ENCODE assay signal across 10 cellular contexts in the genomic region with DNA sequence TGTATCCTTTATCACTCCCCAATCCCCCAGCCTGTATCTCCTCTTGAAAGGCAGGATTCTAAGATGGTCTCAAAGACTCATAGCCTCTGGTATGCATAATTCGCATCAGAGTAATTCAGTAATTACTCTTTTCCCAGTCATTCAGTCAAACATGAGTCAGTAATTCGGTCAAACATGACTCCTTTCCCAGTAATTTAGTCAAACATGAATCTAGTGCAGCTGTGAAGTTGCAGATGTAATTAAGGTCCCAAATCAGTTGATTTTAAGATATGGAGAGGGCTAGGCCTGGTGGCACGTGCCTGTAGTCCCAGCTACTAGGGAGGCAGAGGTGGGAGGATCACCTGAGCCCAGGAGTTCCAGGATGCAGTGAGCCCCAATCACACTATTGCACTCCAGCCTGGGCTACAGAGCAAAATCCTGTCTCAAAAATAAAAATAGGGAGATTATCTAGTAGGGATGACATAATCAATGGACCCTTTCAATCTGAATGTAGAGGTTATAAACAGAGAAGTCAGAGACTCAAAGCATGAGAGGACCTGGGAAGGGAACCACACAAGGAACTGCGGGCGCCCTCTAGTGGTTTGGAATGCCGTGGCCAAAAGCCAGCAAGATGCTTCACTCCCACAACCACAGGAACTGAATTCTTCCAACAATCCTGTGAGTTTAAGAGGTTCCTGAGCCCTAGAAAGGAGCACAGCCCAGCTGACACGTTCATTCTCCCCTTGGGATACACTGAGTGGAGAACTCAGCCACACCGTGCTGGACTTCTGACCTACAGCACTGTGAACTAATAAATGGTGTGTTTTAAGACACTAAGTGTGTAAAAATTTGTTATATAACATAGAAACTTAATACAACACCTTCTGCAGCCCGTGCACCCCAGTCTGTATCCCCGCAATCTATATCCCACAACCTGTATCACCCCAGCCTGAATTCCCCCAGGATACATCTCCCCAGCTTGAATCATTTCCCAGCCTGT. TPM values are rescaled to one million over a fixed set of nuclear protein-coding genes. Genes with fewer than 3 reads are reported as not detected.
A peak's percentile ranks its signal among the peaks of the same experiment; 100 is the strongest.
DNase-seq lines count a peak whose midpoint lies in the region; ATAC-seq, FAIRE-seq and TF ChIP-seq lines count a peak whose summit lies in the region.
"Had no signal": no experiment of that assay in that cellular context is flagged by ENCODE, and none has a peak within 500 bp of the region (broad histone marks: within the 10 kb centered on the region; RNA-seq: fewer than 3 reads in every experiment).

No MANE protein-coding gene starts in this region.

- no peak overlapping the region for H3K23ac ChIP-seq in neuronal stem cell (ENCODE audit: low read depth, low read length, poor library complexity)

- no peaks in the 10 kb centered on the region for H3K36me3 Mint-ChIP-seq in activated T-cell treated with anti-CD3 and anti-CD28 coated beads, Interleukin-2, amount 50 U/mL, for 72 hours (ENCODE audit: insufficient read depth in 2 of 2)

- peak overlapping the region; percentile 77 for H2AFZ ChIP-seq in Loucy (ENCODE audit: low read length)
- peak overlapping the region; percentile 72 for H2AFZ ChIP-seq in neuronal stem cell (ENCODE audit: low read length)

- H2BK120ac ChIP-seq in neuronal stem cell (ENCODE audit: low read depth, low read length): no peak overlapping the region

- no peaks in the 10 kb centered on the region for H3K9me3 Mint-ChIP-seq in activated T-cell treated with anti-CD3 and anti-CD28 coated beads, Interleukin-2, amount 50 U/mL, for 72 hours

- H3K4me3 ChIP-seq in Loucy (ENCODE audit: low read length, poor library complexity, severe bottlenecking): no peak overlapping the region
- no peak overlapping the region for H3K4me3 ChIP-seq in neuronal stem cell (ENCODE audit: low read length in 2 of 2)
- H3K4me3 ChIP-seq: BLaER1 treated with 17β-estradiol and CSF1 and Interleukin-3, amounts not matched to agents 10 nM and 100 nM; skin epidermis had no signal

- TF ChIP-seq CTCF in Loucy (conservative IDR thresholded peaks at IDR 0.05; ENCODE audit: low read length): peak; percentile 93

- no peak overlapping the region for H2BK15ac ChIP-seq in neuronal stem cell (ENCODE audit: low read length)

- H3K4me1 Mint-ChIP-seq in activated T-cell treated with anti-CD3 and anti-CD28 coated beads, Interleukin-2, amount 50 U/mL, for 72 hours (ENCODE audit: low read depth): peaks cover 14% of the 10 kb centered on the region

- no peak overlapping the region for H4K8ac ChIP-seq in neuronal stem cell (ENCODE audit: low read depth, low read length)

- no peak overlapping the region for H3K27ac Mint-ChIP-seq in activated T-cell treated with anti-CD3 and anti-CD28 coated beads, Interleukin-2, amount 50 U/mL, for 72 hours

- H3K36me3 ChIP-seq in Loucy (ENCODE audit: insufficient read depth, low read length): no peaks in the 10 kb centered on the region
- no peaks in the 10 kb centered on the region for H3K36me3 ChIP-seq in neuronal stem cell (replicated peaks in 1 of 2; ENCODE audit: control insufficient read depth in 2 of 2, insufficient read depth in 2 of 2, low read length in 2 of 2)
- H3K36me3 ChIP-seq: BLaER1 treated with 17β-estradiol and CSF1 and Interleukin-3, amounts not matched to agents 10 nM and 100 nM had no signal

- no peak overlapping the region for H3K4ac ChIP-seq in neuronal stem cell (ENCODE audit: low read length)

- H3K9ac ChIP-seq in Loucy (ENCODE audit: low read depth, low read length, poor library complexity, severe bottlenecking): no peak overlapping the region
- no peak overlapping the region for H3K9ac ChIP-seq in neuronal stem cell (ENCODE audit: low read depth, low read length, poor library complexity)
- H3K9ac ChIP-seq: BLaER1 treated with 17β-estradiol and CSF1 and Interleukin-3, amounts not matched to agents 10 nM and 100 nM had no signal

- no peak overlapping the region for H2BK5ac ChIP-seq in neuronal stem cell (ENCODE audit: low read length)

- H2AK5ac ChIP-seq in neuronal stem cell (ENCODE audit: low read depth, low read length): no peak overlapping the region

- H3K27me3 Mint-ChIP-seq in activated T-cell treated with anti-CD3 and anti-CD28 coated beads, Interleukin-2, amount 50 U/mL, for 72 hours (ENCODE audit: low read depth): peaks cover 14% of the 10 kb centered on the region

- H3K4me3 Mint-ChIP-seq in activated T-cell treated with anti-CD3 and anti-CD28 coated beads, Interleukin-2, amount 50 U/mL, for 72 hours: peak overlapping the region in 1 of 2 donors; percentile 0

- no peaks in the 10 kb centered on the region for H3K9me3 ChIP-seq in Loucy (ENCODE audit: insufficient read depth, low read depth, low read length)
- no peaks in the 10 kb centered on the region for H3K9me3 ChIP-seq in neuronal stem cell (replicated peaks in 1 of 2; ENCODE audit: control insufficient read depth in 2 of 2, insufficient read depth in 1 of 2, low read depth in 1 of 2, low read length in 2 of 2)

- H3K4me2 ChIP-seq in Loucy (ENCODE audit: low read depth, low read length, poor library complexity, severe bottlenecking): no peak overlapping the region
- no peak overlapping the region for H3K4me2 ChIP-seq in neuronal stem cell (ENCODE audit: insufficient read depth, low read length, poor library complexity, severe bottlenecking)
- H3K4me2 ChIP-seq: BLaER1 treated with 17β-estradiol and CSF1 and Interleukin-3, amounts not matched to agents 10 nM and 100 nM had no signal

- H3K79me2 ChIP-seq in Loucy (ENCODE audit: insufficient read depth, low read length): no peaks in the 10 kb centered on the region

- no peaks in the 10 kb centered on the region for H3K9me2 ChIP-seq in Loucy (replicated peaks; ENCODE audit: low read depth, low read length)

- H3K4me1 ChIP-seq in Loucy (ENCODE audit: insufficient read depth, low read length, poor library complexity, severe bottlenecking) (no peaks in the 10 kb centered on the region), neuronal stem cell (ENCODE audit: control insufficient read depth in 2 of 2, insufficient read depth in 1 of 2, low read depth in 1 of 2, low read length in 2 of 2) (no peaks in the 10 kb centered on the region)

- no peak for FAIRE-seq in RCC 7860 (lab: Jason Lieb, UNC)

- H3K79me1 ChIP-seq in neuronal stem cell (ENCODE audit: low read depth, low read length): no peaks in the 10 kb centered on the region

- H3K27ac ChIP-seq in neuronal stem cell (replicated peaks; ENCODE audit: low read length): no peak overlapping the region
- H3K27ac ChIP-seq: BLaER1 treated with 17β-estradiol and CSF1 and Interleukin-3, amounts not matched to agents 10 nM and 100 nM; skin epidermis had no signal

- no peaks in the 10 kb centered on the region for H3F3A ChIP-seq in Loucy (ENCODE audit: low read depth)

- WGBS in neuronal stem cell (ENCODE audit: extremely low coverage in 2 of 2, insufficient read length in 2 of 2, insufficient replicate concordance in 1 of 2), 2 donors: no CpG with 5 or more reads among the region's 10 CpGs

- no peak overlapping the region for H3K14ac ChIP-seq in neuronal stem cell (ENCODE audit: low read length)

- no peak overlapping the region for H3K18ac ChIP-seq in neuronal stem cell (ENCODE audit: low read length)

- H4K91ac ChIP-seq in neuronal stem cell (ENCODE audit: low read depth, low read length, poor library complexity): no peak overlapping the region

- DNase-seq in SIG-M5 treated with dmso at 0.1 percent for 504 hours (lab: John Stamatoyannopoulos, UW; ENCODE audit: unreplicated experiment) (peak; percentile 71), SIG-M5 (lab: John Stamatoyannopoulos, UW) (no peak), RCC 7860 (ENCODE audit: low spot score) (peak; percentile 47), fibroblast of peridontal ligament (ENCODE audit: extremely low read depth) (peak; percentile 81), neuronal stem cell (ENCODE audit: low spot score) (peak; percentile 79), stromal cell of bone marrow (ENCODE audit: low read depth) (peak; percentile 76)
- peak; percentile 78 for DNase-seq in activated T-cell treated with anti-CD3 and anti-CD28 coated beads, Interleukin-2, amount 50 U/mL, for 72 hours

- H3K27me3 ChIP-seq in Loucy (ENCODE audit: insufficient read depth, low read length, poor library complexity, severe bottlenecking): no peaks in the 10 kb centered on the region
- no peaks in the 10 kb centered on the region for H3K27me3 ChIP-seq in neuronal stem cell (ENCODE audit: control insufficient read depth in 3 of 3, insufficient read depth in 3 of 3, low read depth in 1 of 3, low read length in 3 of 3)
- H3K27me3 ChIP-seq: BLaER1 treated with 17β-estradiol and CSF1 and Interleukin-3, amounts not matched to agents 10 nM and 100 nM had no signal

- no peaks in the 10 kb centered on the region for H4K20me1 ChIP-seq in Loucy (ENCODE audit: insufficient read depth, low read length, poor library complexity, severe bottlenecking)
- H4K20me1 ChIP-seq: BLaER1 treated with 17β-estradiol and CSF1 and Interleukin-3, amounts not matched to agents 10 nM and 100 nM had no signal

- ATAC-seq in activated T-cell treated with anti-CD3 and anti-CD28 coated beads, Interleukin-2, amount 50 U/mL, for 72 hours (replicated peaks in 1 of 2): peak; percentile 61 to 85

- H2BK12ac ChIP-seq in neuronal stem cell (ENCODE audit: low read length): no peak overlapping the region

RNA-seq across cellular contexts. Expression of a gene that starts 14.3 kb away (rescaled TPM):
- not detected for total RNA-seq in activated T-cell treated with anti-CD3 and anti-CD28 coated beads, Interleukin-2, amount 50 U/mL, for 72 hours
- 17.6 TPM for polyA plus RNA-seq in neuronal stem cell (2013, experiment 1 of 2)
- polyA plus RNA-seq in neuronal stem cell (2013, experiment 2 of 2): 18.7 TPM

RNA-seq across cellular contexts. Expression of a gene that starts 33.7 kb away (rescaled TPM):
- 10 to 100 TPM; 44.6 to 47.0 TPM for total RNA-seq in activated T-cell treated with anti-CD3 and anti-CD28 coated beads, Interleukin-2, amount 50 U/mL, for 72 hours
- polyA plus RNA-seq in neuronal stem cell (2013, experiment 1 of 2): 33.9 TPM
- 32.7 TPM for polyA plus RNA-seq in neuronal stem cell (2013, experiment 2 of 2)
